ENCODE assay signal across 8 cellular contexts in the genomic region with DNA sequence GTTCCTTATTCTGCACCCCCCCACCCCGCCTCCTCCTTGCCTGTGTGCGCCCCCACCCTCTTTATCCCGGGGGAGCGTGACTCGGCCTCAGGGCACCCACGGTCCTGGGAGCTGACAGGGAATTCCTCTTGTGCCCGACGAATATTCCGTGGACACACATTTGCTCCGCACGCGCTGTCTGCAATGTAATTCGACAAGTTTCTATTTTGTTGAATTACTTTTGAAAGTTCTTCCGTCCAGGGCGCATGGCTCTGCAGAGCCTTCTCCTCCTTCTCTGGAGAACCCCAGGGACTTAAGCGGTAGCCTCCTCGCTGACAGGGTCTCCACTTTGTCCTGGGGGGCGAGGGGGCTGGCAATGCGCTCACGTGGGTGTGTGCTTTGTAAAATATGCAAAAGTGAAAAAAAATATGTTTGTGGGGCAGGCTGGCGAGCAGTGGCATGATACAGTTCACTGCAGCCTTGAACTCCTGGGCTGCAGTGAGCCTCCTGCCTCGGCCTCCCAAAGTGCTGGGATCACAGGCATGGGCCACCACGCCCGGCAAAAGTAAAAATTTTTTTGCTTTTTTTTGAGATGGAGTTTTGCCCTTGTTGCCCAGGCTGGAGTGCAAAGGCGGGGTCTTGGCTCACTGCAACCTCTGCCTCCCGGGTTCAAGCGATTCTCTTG. TPM values are rescaled to one million over a fixed set of nuclear protein-coding genes. Genes with fewer than 3 reads are reported as not detected.
DNase-seq lines count a peak whose midpoint lies in the region; ATAC-seq and TF ChIP-seq lines count a peak whose summit lies in the region.

No MANE protein-coding gene starts in this region.

- intact Hi-C loops in dendritic cell treated with granulocyte-macrophage colony-stimulating factor and Interleukin-4, amounts not matched to agents 40 ng/mL and 50 ng/mL, for 4 days (cut with micrococcal nuclease): loop anchor here (10.0 kb wide), 3 partner anchors 68 to 688 kb away; partner anchors contain the start of genes ROCK2 and RRM2

- peaks cover 48% of the 10 kb centered on the region for H3K4me1 Mint-ChIP-seq in dendritic cell treated with granulocyte-macrophage colony-stimulating factor and Interleukin-4, amounts not matched to agents 40 ng/mL and 50 ng/mL, for 4 days (ENCODE audit: low read depth)
- H3K4me1 Mint-ChIP-seq in natural killer cell treated with Interleukin-12 subunit alpha and Interleukin-12 subunit beta and Interleukin-15 and Interleukin-18, amount 100 ng/mL, for 72 hours (ENCODE audit: low read depth in 2 of 2): peaks cover 22 to 25% of the 10 kb centered on the region in 2 donors

- ATAC-seq in natural killer cell treated with Interleukin-12 subunit alpha and Interleukin-12 subunit beta and Interleukin-15 and Interleukin-18, amount 100 ng/mL, for 72 hours: no peak
- ATAC-seq in GM21367 (IDR thresholded peaks at IDR 0.05; ENCODE audit: unreplicated experiment): no peak

- no peaks in the 10 kb centered on the region for H3K9me3 ChIP-seq in BLaER1

- peaks cover 67% of the 10 kb centered on the region for H3K4me1 ChIP-seq in BLaER1

- peaks cover 14% of the 10 kb centered on the region for H3K27me3 Mint-ChIP-seq in dendritic cell treated with granulocyte-macrophage colony-stimulating factor and Interleukin-4, amounts not matched to agents 40 ng/mL and 50 ng/mL, for 4 days
- peaks cover 0 to 9% of the 10 kb centered on the region in 2 donors for H3K27me3 Mint-ChIP-seq in natural killer cell treated with Interleukin-12 subunit alpha and Interleukin-12 subunit beta and Interleukin-15 and Interleukin-18, amount 100 ng/mL, for 72 hours

- peak overlapping the region; percentile 100 for H3K27ac ChIP-seq in BLaER1

- no peaks in the 10 kb centered on the region for H3K27me3 ChIP-seq in BLaER1

- peak overlapping the region; percentile 91 for H3K27ac Mint-ChIP-seq in dendritic cell treated with granulocyte-macrophage colony-stimulating factor and Interleukin-4, amounts not matched to agents 40 ng/mL and 50 ng/mL, for 4 days
- peak overlapping the region in 1 of 2 donors; percentile 28 for H3K27ac Mint-ChIP-seq in natural killer cell treated with Interleukin-12 subunit alpha and Interleukin-12 subunit beta and Interleukin-15 and Interleukin-18, amount 100 ng/mL, for 72 hours

- no peak for TF ChIP-seq CTCF in LNCaP clone FGC (IDR thresholded peaks at IDR 0.05; ENCODE audit: control insufficient read depth, extremely low read depth, insufficient read depth)

- H3K4me3 ChIP-seq in BLaER1: peak overlapping the region; percentile 97
- H3K4me3 ChIP-seq in LNCaP clone FGC (ENCODE audit: low read depth, low read length): peak overlapping the region; percentile 77

- H3K4me2 ChIP-seq in BLaER1: peak overlapping the region; percentile 76

- no peaks in the 10 kb centered on the region for H3K9me3 Mint-ChIP-seq in dendritic cell treated with granulocyte-macrophage colony-stimulating factor and Interleukin-4, amounts not matched to agents 40 ng/mL and 50 ng/mL, for 4 days
- H3K9me3 Mint-ChIP-seq in natural killer cell treated with Interleukin-12 subunit alpha and Interleukin-12 subunit beta and Interleukin-15 and Interleukin-18, amount 100 ng/mL, for 72 hours: no peaks in the 10 kb centered on the region

- H3K4me3 Mint-ChIP-seq in dendritic cell treated with granulocyte-macrophage colony-stimulating factor and Interleukin-4, amounts not matched to agents 40 ng/mL and 50 ng/mL, for 4 days: peak overlapping the region; percentile 61
- H3K4me3 Mint-ChIP-seq in natural killer cell treated with Interleukin-12 subunit alpha and Interleukin-12 subunit beta and Interleukin-15 and Interleukin-18, amount 100 ng/mL, for 72 hours: peak overlapping the region; percentile 77

- DNase-seq in LNCaP clone FGC (ENCODE audit: low read depth) (no peak), NCI-H1436 (lab: John Stamatoyannopoulos, UW) (no peak), GM19238 (ENCODE audit: insufficient read length, low spot score) (no peak), T1000 (lab: John Stamatoyannopoulos, UW) (no peak)
- DNase-seq in natural killer cell treated with Interleukin-12 subunit alpha and Interleukin-12 subunit beta and Interleukin-15 and Interleukin-18, amount 100 ng/mL, for 72 hours (ENCODE audit: low spot score): no peak

- H4K20me1 ChIP-seq in BLaER1: peaks cover 36% of the 10 kb centered on the region

- peaks cover 23% of the 10 kb centered on the region for H3K36me3 Mint-ChIP-seq in dendritic cell treated with granulocyte-macrophage colony-stimulating factor and Interleukin-4, amounts not matched to agents 40 ng/mL and 50 ng/mL, for 4 days (ENCODE audit: low read depth)
- peaks cover 2% of the 10 kb centered on the region for H3K36me3 Mint-ChIP-seq in natural killer cell treated with Interleukin-12 subunit alpha and Interleukin-12 subunit beta and Interleukin-15 and Interleukin-18, amount 100 ng/mL, for 72 hours

- H3K9ac ChIP-seq in BLaER1: peak overlapping the region; percentile 100

- H3K36me3 ChIP-seq in BLaER1: peaks cover 30% of the 10 kb centered on the region

RNA-seq across cellular contexts. Expression of gene PDIA6, which starts 0.6 kb away (rescaled TPM):
- 100 to 1,000 TPM; 214 to 236 TPM for total RNA-seq in natural killer cell treated with Interleukin-12 subunit alpha and Interleukin-12 subunit beta and Interleukin-15 and Interleukin-18, amount 100 ng/mL, for 72 hours
